Comparison of ENCODE assay signal across 11 cellular contexts in the genomic region with DNA sequence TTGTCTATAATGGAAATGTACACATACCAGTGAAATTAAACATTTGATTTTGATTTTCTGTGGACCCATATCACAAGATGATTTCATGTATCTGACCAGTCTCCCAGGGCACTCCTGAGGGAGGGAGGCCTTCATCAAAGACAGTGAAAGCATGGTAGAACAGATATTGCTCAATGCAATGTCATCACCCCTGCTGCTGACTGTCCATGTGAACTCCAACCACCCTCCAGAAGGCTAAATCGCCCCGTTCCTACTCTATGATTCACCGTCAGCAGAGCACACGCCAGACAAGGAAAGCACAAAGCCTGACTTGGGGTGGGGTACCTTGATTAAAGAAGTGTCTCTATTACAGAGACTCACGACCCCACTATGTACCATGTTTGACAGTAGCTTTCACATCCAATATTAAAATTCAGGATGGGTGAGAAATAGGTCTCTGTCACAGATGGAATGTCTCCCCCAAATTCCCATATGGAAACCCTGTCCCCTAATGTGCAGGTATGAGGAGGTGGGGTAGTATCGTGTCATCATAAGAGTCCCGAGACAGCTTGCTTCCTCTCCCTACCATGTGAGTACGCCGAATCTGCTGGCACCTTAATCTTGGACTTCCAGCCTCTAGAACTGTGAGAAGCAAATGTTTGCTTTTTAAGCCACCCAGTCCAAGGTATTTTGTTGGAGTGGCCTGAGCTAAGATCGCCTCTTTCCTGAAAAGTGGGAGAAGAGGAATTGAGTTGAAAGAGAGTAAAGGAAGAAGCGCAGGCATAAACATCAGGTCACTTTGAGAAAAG. TPM values are rescaled to one million over a fixed set of nuclear protein-coding genes. Genes with fewer than 3 reads are reported as not detected.
DNase-seq lines count a peak whose midpoint lies in the region; ATAC-seq and TF ChIP-seq lines count a peak whose summit lies in the region.
"Had no signal": no experiment of that assay in that cellular context is flagged by ENCODE, and none has a peak within 500 bp of the region (broad histone marks: within the 10 kb centered on the region; RNA-seq: fewer than 3 reads in every experiment).

No MANE protein-coding gene starts in this region.

- H3K4me1 ChIP-seq in CD4-positive, CD25-positive, alpha-beta regulatory T cell (ENCODE audit: control insufficient read depth, insufficient read depth, low read length, poor library complexity, severe bottlenecking) = no peaks in the 10 kb centered on the region
- H3K4me1 ChIP-seq in naive thymus-derived CD4-positive, alpha-beta T cell (ENCODE audit: control insufficient read depth in 2 of 2, insufficient read depth in 2 of 2, low read length in 2 of 2) = no peaks in the 10 kb centered on the region

- peaks cover 6% of the 10 kb centered on the region for H3K27me3 Mint-ChIP-seq in CD4-positive, CD25-positive, alpha-beta regulatory T cell
- H3K27me3 Mint-ChIP-seq in naive thymus-derived CD4-positive, alpha-beta T cell = no peaks in the 10 kb centered on the region

- POLR2A ChIA-PET in naive thymus-derived CD4-positive, alpha-beta T cell (lab: Charles Lee) = no interaction called here

- no peak overlapping the region for H3K27ac ChIP-seq in CD4-positive, CD25-positive, alpha-beta regulatory T cell (ENCODE audit: insufficient read depth, low read length, poor library complexity, severe bottlenecking)
- H3K27ac ChIP-seq in naive thymus-derived CD4-positive, alpha-beta T cell (ENCODE audit: low read depth, low read length) = no peak overlapping the region
- H3K27ac ChIP-seq: thyroid gland had no signal

- CTCF ChIA-PET in naive thymus-derived CD4-positive, alpha-beta T cell (lab: Charles Lee) = no interaction called here

- no peaks in the 10 kb centered on the region for H3K36me3 ChIP-seq in CD4-positive, CD25-positive, alpha-beta regulatory T cell (ENCODE audit: control insufficient read depth, insufficient read depth, low read length)
- H3K36me3 ChIP-seq in naive thymus-derived CD4-positive, alpha-beta T cell (ENCODE audit: control insufficient read depth in 2 of 3, insufficient read depth in 3 of 3, low read length in 3 of 3) = no peaks in the 10 kb centered on the region

- H3K4me1 Mint-ChIP-seq in CD4-positive, CD25-positive, alpha-beta regulatory T cell = peaks cover 0 to 8% (median 6%) of the 10 kb centered on the region in 4 donors
- peaks cover 0 to 19% (median 4%) of the 10 kb centered on the region in 7 donors for H3K4me1 Mint-ChIP-seq in naive thymus-derived CD4-positive, alpha-beta T cell

- intact Hi-C loops in naive thymus-derived CD4-positive, alpha-beta T cell (cut with micrococcal nuclease) = no loop called here

- H3K27me3 ChIP-seq in CD4-positive, CD25-positive, alpha-beta regulatory T cell (ENCODE audit: control insufficient read depth, insufficient read depth, low read length) = peaks cover 2% of the 10 kb centered on the region
- H3K27me3 ChIP-seq in naive thymus-derived CD4-positive, alpha-beta T cell (ENCODE audit: control insufficient read depth in 2 of 2, insufficient read depth in 2 of 2, low read length in 2 of 2) = no peaks in the 10 kb centered on the region
- H3K27me3 ChIP-seq: thyroid gland had no signal

- no peak for ATAC-seq in CD4-positive, CD25-positive, alpha-beta regulatory T cell (ENCODE audit: low read depth in 2 of 2)
- ATAC-seq in naive thymus-derived CD4-positive, alpha-beta T cell = peak; percentile 77
- ATAC-seq in GM21526 (IDR thresholded peaks at IDR 0.05; ENCODE audit: low FRiP score, unreplicated experiment) = no peak

- H3K4me3 Mint-ChIP-seq in CD4-positive, CD25-positive, alpha-beta regulatory T cell = no peak overlapping the region
- no peak overlapping the region for H3K4me3 Mint-ChIP-seq in naive thymus-derived CD4-positive, alpha-beta T cell

- no peak for DNase-seq in CD4-positive, CD25-positive, alpha-beta regulatory T cell
- DNase-seq in NOMO-1 treated with DMSO at 0.1 percent for 48 hours (lab: John Stamatoyannopoulos, UW; ENCODE audit: unreplicated experiment) (peak; percentile 74), epithelial cell of proximal tubule (ENCODE audit: low read depth) (peak; percentile 86), NCI-H345 (lab: John Stamatoyannopoulos, UW) (no peak), NK-92 (lab: John Stamatoyannopoulos, UW; ENCODE audit: unreplicated experiment) (no peak)
- no peak for DNase-seq in naive thymus-derived CD4-positive, alpha-beta T cell
- no peak for DNase-seq in NK-92 treated with Interleukin-12 subunit alpha and Interleukin-12 subunit beta, amount 100 ng/mL, for 24 hours (lab: John Stamatoyannopoulos, UW)
- DNase-seq: activated naive CD4-positive, alpha-beta T cell treated with anti-CD3 and anti-CD28 coated beads, Interleukin-2, amount 50 U/mL, for 16 hours; NCI-H82; thyroid gland had no signal

- H3K9me3 ChIP-seq in CD4-positive, CD25-positive, alpha-beta regulatory T cell (ENCODE audit: control insufficient read depth in 2 of 2, low read length in 2 of 2) = no peaks in the 10 kb centered on the region
- H3K9me3 ChIP-seq in naive thymus-derived CD4-positive, alpha-beta T cell (ENCODE audit: control insufficient read depth in 2 of 3, low read length in 3 of 3) = no peaks in the 10 kb centered on the region
- H3K9me3 ChIP-seq: thyroid gland had no signal

- H3K27ac Mint-ChIP-seq in CD4-positive, CD25-positive, alpha-beta regulatory T cell = peak overlapping the region in 2 of 3 donors; percentile 32 to 56
- peak overlapping the region in 2 of 9 donors; percentile 27 to 71 for H3K27ac Mint-ChIP-seq in naive thymus-derived CD4-positive, alpha-beta T cell

- H3K36me3 Mint-ChIP-seq in CD4-positive, CD25-positive, alpha-beta regulatory T cell = peaks cover 17% of the 10 kb centered on the region
- H3K36me3 Mint-ChIP-seq in naive thymus-derived CD4-positive, alpha-beta T cell = peaks cover 0 to 20% (median 9%) of the 10 kb centered on the region in 5 donors

- peaks cover 0 to 2% (median 0%) of the 10 kb centered on the region in 7 donors for H3K9me3 Mint-ChIP-seq in CD4-positive, CD25-positive, alpha-beta regulatory T cell
- H3K9me3 Mint-ChIP-seq in naive thymus-derived CD4-positive, alpha-beta T cell = no peaks in the 10 kb centered on the region

- no peak for TF ChIP-seq CTCF in epithelial cell of proximal tubule (conservative IDR thresholded peaks at IDR 0.05; ENCODE audit: low read depth, low read length)

- no peak overlapping the region for H3K4me3 ChIP-seq in CD4-positive, CD25-positive, alpha-beta regulatory T cell (ENCODE audit: low read depth, low read length)
- no peak overlapping the region for H3K4me3 ChIP-seq in epithelial cell of proximal tubule (ENCODE audit: low read depth, low read length)
- no peak overlapping the region for H3K4me3 ChIP-seq in naive thymus-derived CD4-positive, alpha-beta T cell (ENCODE audit: low read length)
- H3K4me3 ChIP-seq: thyroid gland had no signal

RNA-seq across cellular contexts. Expression of gene CYB5A, which starts 42.4 kb away (rescaled TPM):
- 11.1 TPM for total RNA-seq in CD4-positive, CD25-positive, alpha-beta regulatory T cell
- polyA plus RNA-seq in CD4-positive, CD25-positive, alpha-beta regulatory T cell = 10 to 100 TPM; 43.2 to 54.3 (median 50.5) TPM
- total RNA-seq in epithelial cell of proximal tubule = 91.3 and 140 TPM in 2 replicates
- total RNA-seq in naive thymus-derived CD4-positive, alpha-beta T cell = 10 to 100 TPM; 13.9 to 36.9 (median 22.6) TPM
- polyA plus RNA-seq in naive thymus-derived CD4-positive, alpha-beta T cell = 10 to 100 TPM; 46.6 to 57.3 TPM

Comparison
In these comparisons a context has a peak if more than half of its experiments do, and no peak if none do; other contexts are left out.
1. DNase-seq: peak in NOMO-1 treated with DMSO at 0.1 percent for 48 hours (single experiment) and epithelial cell of proximal tubule (single experiment); none in CD4-positive, CD25-positive, alpha-beta regulatory T cell (0 of 3), naive thymus-derived CD4-positive, alpha-beta T cell (0 of 9), NCI-H345 (single experiment), NK-92 (single experiment) and NK-92 treated with Interleukin-12 subunit alpha and Interleukin-12 subunit beta, amount 100 ng/mL, for 24 hours (single experiment).